ENCODE assay signal across 8 cellular contexts in genomic region chr14:23302290-23303225, GRCh38. TPM values are rescaled to one million over a fixed set of nuclear protein-coding genes. Genes with fewer than 3 reads are reported as not detected.
DNase-seq lines count a peak whose midpoint lies in the region; ATAC-seq, FAIRE-seq and TF ChIP-seq lines count a peak whose summit lies in the region.

Gene PPP1R3E (minus strand): TSS chr14:23302859. CDS start chr14:23302576, 283 bp downstream.

- FAIRE-seq in RCC 7860 (lab: Jason Lieb, UNC): no peak

- peaks cover 4% of the 10 kb centered on the region for H3K9me3 Mint-ChIP-seq in neural progenitor cell

- peaks cover 35% of the 10 kb centered on the region for H3K4me1 Mint-ChIP-seq in neural progenitor cell

- peak within 1 kb of the TSS; percentile 96 for H3K27ac Mint-ChIP-seq in neural progenitor cell

- in situ Hi-C loops in KBM-7 (cut with MboI; ENCODE audit: low pct_unique_long_range_greater_than_20kb, low sequenced_read_pairs): no loop called here

- H3K9me3 ChIP-seq in neural progenitor cell (ENCODE audit: low read depth): no peaks in the 10 kb centered on the region

- no peak for TF ChIP-seq CTCF in foreskin fibroblast (IDR thresholded peaks at IDR 0.05; ENCODE audit: low read depth, low read length)
- no peak for TF ChIP-seq CTCF in neural progenitor cell (IDR thresholded peaks at IDR 0.05)

- peaks cover 15% of the 10 kb centered on the region for H3K27me3 ChIP-seq in neural progenitor cell

- H3F3A ChIP-seq in neural progenitor cell (ENCODE audit: low read depth): peaks cover 42% of the 10 kb centered on the region

- H3K4me2 ChIP-seq in neural progenitor cell: peak within 1 kb of the TSS; percentile 79

- peaks cover 4% of the 10 kb centered on the region for H3K36me3 Mint-ChIP-seq in neural progenitor cell

- H3K4me3 ChIP-seq in foreskin fibroblast (ENCODE audit: low read depth in 1 of 2, low read length in 2 of 2): peak within 1 kb of the TSS; percentile 65 to 67
- H3K4me3 ChIP-seq in neural progenitor cell: peak within 1 kb of the TSS; percentile 96

- peak within 1 kb of the TSS; percentile 97 for H3K4me3 Mint-ChIP-seq in neural progenitor cell

- H3K27ac ChIP-seq in neural progenitor cell: peak within 1 kb of the TSS; percentile 64

- H3K9ac ChIP-seq in neural progenitor cell: no peak within 1 kb of the TSS

- H3K4me1 ChIP-seq in neural progenitor cell: peaks cover 14% of the 10 kb centered on the region

- peak; percentile 75 for DNase-seq in D341Med (ENCODE audit: low spot score)
- peak; percentile 64 for DNase-seq in KBM-7
- DNase-seq in RCC 7860 (ENCODE audit: low spot score): peak; percentile 9
- DNase-seq in activated T-helper 1 cell treated with anti-CD3 and anti-CD28 coated beads, Interleukin-2, amount 50 U/mL, for 16 hours (ENCODE audit: low read depth in 1 of 2, low spot score in 1 of 2): peak; percentile 79 to 83
- peak in 1 of 2 donors; percentile 87 for DNase-seq in foreskin fibroblast
- peak; percentile 84 for DNase-seq in neural progenitor cell (ENCODE audit: low spot score)
- peak; percentile 46 for DNase-seq in stromal cell of bone marrow (ENCODE audit: low read depth)

- ATAC-seq in GM21526 (IDR thresholded peaks at IDR 0.05; ENCODE audit: low FRiP score, unreplicated experiment): peak; percentile 37

- H2AFZ ChIP-seq in neural progenitor cell (replicated peaks): peak within 1 kb of the TSS; percentile 73

- peaks cover 8% of the 10 kb centered on the region for H3K79me2 ChIP-seq in neural progenitor cell (ENCODE audit: low read depth)

- no peaks in the 10 kb centered on the region for H4K20me1 ChIP-seq in neural progenitor cell (ENCODE audit: low read depth)

- peaks cover 9% of the 10 kb centered on the region for H3K27me3 Mint-ChIP-seq in neural progenitor cell (ENCODE audit: insufficient read depth, low read depth)

- H3K36me3 ChIP-seq in neural progenitor cell: no peaks in the 10 kb centered on the region

RNA-seq across cellular contexts. Expression of gene PPP1R3E, which starts in this region (rescaled TPM):
- total RNA-seq in neural progenitor cell (ENCODE audit: low replicate concordance): 6.3 and 10.6 TPM in 2 replicates
